In the genomic region with DNA sequence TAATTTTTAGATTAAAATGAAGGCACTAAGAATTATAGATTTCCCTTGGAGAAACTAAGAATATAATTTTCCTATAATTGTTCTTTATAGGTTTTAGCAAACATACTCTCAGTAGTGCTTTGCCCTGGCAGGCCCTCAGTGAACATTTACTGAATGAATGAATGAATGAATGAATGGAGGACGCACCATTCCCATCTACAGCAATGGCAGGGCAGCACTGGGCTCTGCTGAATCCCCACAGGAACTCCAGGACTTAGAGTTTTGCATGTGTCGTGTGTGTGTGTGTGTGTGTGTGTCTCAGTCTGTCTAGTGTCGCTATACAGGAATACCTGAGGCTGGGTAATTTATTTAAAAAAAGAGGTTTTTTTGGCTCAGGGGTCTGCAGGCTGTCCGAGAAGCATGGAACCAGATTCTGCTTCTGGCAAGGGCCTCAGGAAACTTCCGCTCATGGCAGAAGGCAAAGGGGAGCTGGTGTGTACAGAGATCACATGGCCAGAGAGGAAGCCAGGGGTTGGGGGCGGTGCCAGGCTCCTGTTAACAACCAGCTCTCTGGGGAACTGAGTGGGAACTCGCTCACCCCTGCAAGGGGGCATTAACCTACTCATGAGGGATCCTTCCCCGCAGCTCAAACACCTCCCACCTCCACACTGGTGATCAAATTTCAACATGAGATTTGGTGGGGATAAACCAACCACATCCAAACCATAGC, we compare ENCODE assay signal across 12 cellular contexts. TPM values are rescaled to one million over a fixed set of nuclear protein-coding genes. Genes with fewer than 3 reads are reported as not detected.
DNase-seq lines count a peak whose midpoint lies in the region; ATAC-seq and TF ChIP-seq lines count a peak whose summit lies in the region.
"Had no signal": no experiment of that assay in that cellular context is flagged by ENCODE, and none has a peak within 500 bp of the region (broad histone marks: within the 10 kb centered on the region; RNA-seq: fewer than 3 reads in every experiment).

No MANE protein-coding gene starts in this region.

- H3F3A ChIP-seq in GM23338 (replicated peaks; ENCODE audit: low read depth): no peaks in the 10 kb centered on the region

- intact Hi-C loops in activated B cell treated with CpG ODN at 0.5 μM for 24 hours (cut with micrococcal nuclease): loop anchor here (2.0 kb wide), 1 partner anchor 15 kb away; no protein-coding TSS in a partner anchor

- H3K4me3 Mint-ChIP-seq in GM23338 (no peak overlapping the region), activated B cell treated with CpG ODN at 0.5 μM for 24 hours (peak overlapping the region; percentile 12)
- peak overlapping the region in 2 of 10 donors; percentile 44 to 65 for H3K4me3 Mint-ChIP-seq in naive thymus-derived CD8-positive, alpha-beta T cell

- H3K27ac Mint-ChIP-seq in GM23338 (peak overlapping the region; percentile 88), activated B cell treated with CpG ODN at 0.5 μM for 24 hours (peak overlapping the region; percentile 81)
- peak overlapping the region in 9 of 10 donors; percentile 32 to 95 (median 75) for H3K27ac Mint-ChIP-seq in naive thymus-derived CD8-positive, alpha-beta T cell

- H3K4me1 ChIP-seq in GM23338 (ENCODE audit: insufficient read depth): no peaks in the 10 kb centered on the region

- no peaks in the 10 kb centered on the region for H3K79me2 ChIP-seq in GM23338 (replicated peaks; ENCODE audit: insufficient read depth)

- no peak overlapping the region for H3K4me3 ChIP-seq in GM23338

- H3K4me1 Mint-ChIP-seq in GM23338 (peaks cover 10% of the 10 kb centered on the region), activated B cell treated with CpG ODN at 0.5 μM for 24 hours (peaks cover 27% of the 10 kb centered on the region)
- peaks cover 14 to 22% (median 18%) of the 10 kb centered on the region in 4 donors for H3K4me1 Mint-ChIP-seq in naive thymus-derived CD8-positive, alpha-beta T cell

- TF ChIP-seq CTCF in GM23338 (conservative IDR thresholded peaks at IDR 0.05; ENCODE audit: low read depth in 2 of 2) (no peak), activated B cell treated with CpG ODN at 0.5 μM for 24 hours (IDR thresholded peaks at IDR 0.05) (no peak)

- H3K36me3 Mint-ChIP-seq in GM23338 (ENCODE audit: low read depth) (peaks cover 6% of the 10 kb centered on the region; the same call in 1 of the 3 replicates), activated B cell treated with CpG ODN at 0.5 μM for 24 hours (ENCODE audit: low read depth) (peaks cover 91% of the 10 kb centered on the region)
- H3K36me3 Mint-ChIP-seq in naive thymus-derived CD8-positive, alpha-beta T cell: peaks cover 0 to 80% (median 19%) of the 10 kb centered on the region in 3 donors

- H2AFZ ChIP-seq in GM23338: no peak overlapping the region

- H4K20me1 ChIP-seq in GM23338 (replicated peaks; ENCODE audit: insufficient read depth): 0 out of 2 replicates have a peak, but pooled peaks cover 5% of the 10 kb centered on the region

- no peaks in the 10 kb centered on the region for H3K9me2 ChIP-seq in GM23338 (ENCODE audit: insufficient read depth)

- peaks cover 1% of the 10 kb centered on the region for H3K27me3 Mint-ChIP-seq in GM23338 (ENCODE audit: insufficient read depth, low read depth, poor library complexity)
- H3K27me3 Mint-ChIP-seq in activated B cell treated with CpG ODN at 0.5 μM for 24 hours: no peaks in the 10 kb centered on the region
- no peaks in the 10 kb centered on the region for H3K27me3 Mint-ChIP-seq in naive thymus-derived CD8-positive, alpha-beta T cell

- H3K27ac ChIP-seq in GM23338 (ENCODE audit: low read depth): no peak overlapping the region

- ATAC-seq in GM23338 (peak; percentile 85), activated B cell treated with CpG ODN at 0.5 μM for 24 hours (ENCODE audit: low read depth) (peak; percentile 98), GM19452 (IDR thresholded peaks at IDR 0.05; ENCODE audit: unreplicated experiment) (no peak), GM21390 (IDR thresholded peaks at IDR 0.05; ENCODE audit: unreplicated experiment) (no peak)
- ATAC-seq in naive thymus-derived CD8-positive, alpha-beta T cell: peak in 1 of 2 donors; percentile 52

- CTCF ChIA-PET in activated B cell treated with CpG ODN at 0.5 μM for 24 hours (lab: Charles Lee): interaction anchor here (0.9 to 2.4 kb wide), 2 partner anchors 53 to 309 kb away, joined by 3 to 14 read pairs; a partner anchor contains a TSS

- peak; percentile 56 for DNase-seq in activated CD8-positive, alpha-beta memory T cell treated with anti-CD3 and anti-CD28 coated beads for 24 hours
- no peak for DNase-seq in activated CD8-positive, alpha-beta memory T cell treated with anti-CD3 and anti-CD28 coated beads, Interleukin-2, amount 50 U/mL, for 4 hours
- DNase-seq in GM23338 (ENCODE audit: low spot score) (no peak), activated B cell treated with CpG ODN at 0.5 μM for 24 hours (no peak), NCI-H146 (lab: John Stamatoyannopoulos, UW) (no peak)
- DNase-seq in naive thymus-derived CD8-positive, alpha-beta T cell: peak in 1 of 10 donors; percentile 33
- DNase-seq: AML-193; aorta; NCI-H1930; stimulated activated CD4-positive, alpha-beta T cell treated with anti-CD3 and anti-CD28 coated beads, Interleukin-4, amount 100 ng/mL, for 4 hours had no signal

- peaks cover 4% of the 10 kb centered on the region; the same call in 1 of the 2 replicates for H3K36me3 ChIP-seq in GM23338 (ENCODE audit: insufficient read depth)

- no peaks in the 10 kb centered on the region for H3K9me3 Mint-ChIP-seq in GM23338
- no peaks in the 10 kb centered on the region for H3K9me3 Mint-ChIP-seq in activated B cell treated with CpG ODN at 0.5 μM for 24 hours
- H3K9me3 Mint-ChIP-seq in naive thymus-derived CD8-positive, alpha-beta T cell: no peaks in the 10 kb centered on the region

- no peak overlapping the region for H3K4me2 ChIP-seq in GM23338

- POLR2A ChIA-PET in activated B cell treated with CpG ODN at 0.5 μM for 24 hours (lab: Charles Lee): interaction anchor here (0.7 to 3.2 kb wide), 3 partner anchors 19 to 249 kb away, joined by 3 to 18 read pairs (median 4); a partner anchor contains a TSS
- POLR2A ChIA-PET in naive thymus-derived CD8-positive, alpha-beta T cell (lab: Charles Lee): interaction anchor here (1.5 kb wide), 1 partner anchor 14 kb away, joined by 3 read pairs; no protein-coding TSS in a partner anchor

- no peaks in the 10 kb centered on the region for H3K27me3 ChIP-seq in GM23338 (ENCODE audit: insufficient read depth)

RNA-seq across cellular contexts. Expression of a gene that starts 20.1 kb away (rescaled TPM):
- total RNA-seq in GM23338 (2014; rRNA removed; shearing (Covaris generic)): 51.4 and 62.8 TPM in 2 replicates
- polyA plus RNA-seq in GM23338 (2016; fragmentation: Nextera tagmentation; extraction: Ambion mirVana): 40.5 and 44.3 TPM in 2 replicates
- 118 and 135 TPM in 2 replicates for total RNA-seq in activated B cell treated with CpG ODN at 0.5 μM for 24 hours
- total RNA-seq in naive thymus-derived CD8-positive, alpha-beta T cell: 10 to 100 TPM; 72.7 to 75.2 TPM
- polyA plus RNA-seq in naive thymus-derived CD8-positive, alpha-beta T cell: 100 to 1,000 TPM; 141 to 283 (median 248) TPM

Comparison
In these comparisons a context has a peak if more than half of its experiments do, and no peak if none do; other contexts are left out.
1. ATAC-seq: peak in GM23338 (single experiment) and activated B cell treated with CpG ODN at 0.5 μM for 24 hours (single experiment); none in GM19452 (single experiment) and GM21390 (single experiment).
2. Peak in every context shown above with its lines, with median percentiles within 50 percentile points of each other: H3K27ac Mint-ChIP-seq.